ENCODE assay signal across 18 cellular contexts in the genomic region with DNA sequence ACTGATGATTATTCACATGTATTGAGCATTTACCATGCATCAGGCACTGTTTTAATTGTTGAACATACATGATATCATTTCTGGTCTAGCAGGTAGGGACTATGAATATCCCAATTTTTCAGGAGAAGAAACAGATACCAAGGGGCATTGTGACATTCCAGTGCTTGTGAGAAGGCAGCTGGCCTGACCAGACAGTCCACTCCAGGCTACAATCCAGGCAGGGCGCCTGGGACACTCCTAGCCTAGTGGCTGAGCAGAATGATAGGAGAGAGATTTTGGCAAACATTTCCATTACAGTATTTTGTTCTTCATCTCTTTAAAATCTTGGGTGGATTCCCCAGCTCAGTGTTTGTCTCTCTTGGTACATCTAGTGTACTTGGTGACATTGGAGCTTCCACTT.
"Had no signal": no experiment of that assay in that cellular context is flagged by ENCODE, and none has a peak within 500 bp of the region (broad histone marks: within the 10 kb centered on the region; RNA-seq: fewer than 3 reads in every experiment).

No MANE protein-coding gene starts in this region.

- H3K4me3 ChIP-seq: adrenal gland, SK-N-MC had no signal

- H3K4me1 Mint-ChIP-seq: activated CD4-positive, alpha-beta memory T cell treated with anti-CD3 and anti-CD28 coated beads, Interleukin-2, amount 10 ng/mL, durations not matched to agents 7 days and 5 days; activated CD4-positive, alpha-beta T cell treated with anti-CD3 and anti-CD28 coated beads for 36 hours; activated naive CD8-positive, alpha-beta T cell treated with anti-CD3 and anti-CD28 coated beads, Interleukin-2, amount 10 ng/mL, durations not matched to agents 7 days and 5 days; T-cell had no signal

- H3K27ac Mint-ChIP-seq: activated CD4-positive, alpha-beta memory T cell treated with anti-CD3 and anti-CD28 coated beads, Interleukin-2, amount 10 ng/mL, durations not matched to agents 7 days and 5 days; activated CD4-positive, alpha-beta T cell treated with anti-CD3 and anti-CD28 coated beads for 36 hours; activated naive CD8-positive, alpha-beta T cell treated with anti-CD3 and anti-CD28 coated beads, Interleukin-2, amount 10 ng/mL, durations not matched to agents 7 days and 5 days; activated T-cell treated with anti-CD3 and anti-CD28 coated beads, Interleukin-2, amount 50 U/mL, for 72 hours; activated T-helper 2 cell treated with anti-CD3 and anti-CD28 coated beads, Interferon-gamma antibody, Interleukin-2, Interleukin-4, amounts not matched to agents 10 μg/mL and 5 μg/mL and 100 μg/mL, durations not matched to agents 14 hours and 24 hours and 36 hours; T-cell had no signal

- DNase-seq: activated CD4-positive, alpha-beta T cell treated with anti-CD3 and anti-CD28 coated beads, Interleukin-2, amount 50 U/mL, for 1 hour; activated CD8-positive, alpha-beta memory T cell treated with anti-CD3 and anti-CD28 coated beads, Interleukin-2, amount 50 U/mL, for 4 hours; activated gamma-delta T cell treated with Interleukin-2 at 50 U/mL for 16 hours; activated naive CD4-positive, alpha-beta T cell treated with anti-CD3 and anti-CD28 coated beads, Interleukin-2, amount 50 U/mL, for 16 hours; activated naive CD8-positive, alpha-beta T cell treated with anti-CD3 and anti-CD28 coated beads, Interleukin-2, amount 10 ng/mL, durations not matched to agents 7 days and 5 days; NCI-H1436 treated with DMSO at 0.1 percent for 48 hours; NCI-H187 treated with DMSO at 0.1 percent for 48 hours; NCI-H510A; SIG-M5 had no signal

- ATAC-seq: activated CD4-positive, alpha-beta T cell treated with anti-CD3 and anti-CD28 coated beads for 36 hours; activated T-cell treated with anti-CD3 and anti-CD28 coated beads, Interleukin-2, amount 50 U/mL, for 72 hours; T-cell had no signal

- H3K4me2 ChIP-seq: KMS-11 had no signal

- H3K9me3 ChIP-seq: adrenal gland had no signal

- H3K4me1 ChIP-seq: adrenal gland had no signal

- H3K4me3 Mint-ChIP-seq: activated CD4-positive, alpha-beta memory T cell treated with anti-CD3 and anti-CD28 coated beads, Interleukin-2, amount 10 ng/mL, durations not matched to agents 7 days and 5 days; activated CD4-positive, alpha-beta T cell treated with anti-CD3 and anti-CD28 coated beads for 36 hours; activated naive CD8-positive, alpha-beta T cell treated with anti-CD3 and anti-CD28 coated beads, Interleukin-2, amount 10 ng/mL, durations not matched to agents 7 days and 5 days; activated T-cell treated with anti-CD3 and anti-CD28 coated beads, Interleukin-2, amount 50 U/mL, for 72 hours; T-cell had no signal

- H3K27me3 Mint-ChIP-seq: activated CD4-positive, alpha-beta T cell treated with anti-CD3 and anti-CD28 coated beads for 36 hours; activated naive CD8-positive, alpha-beta T cell treated with anti-CD3 and anti-CD28 coated beads, Interleukin-2, amount 10 ng/mL, durations not matched to agents 7 days and 5 days; T-cell had no signal

- H3K36me3 ChIP-seq: adrenal gland, WERI-Rb-1 had no signal

- H3K27ac ChIP-seq: adrenal gland, KMS-11, SK-N-MC, WERI-Rb-1 had no signal

- H3K9ac ChIP-seq: KMS-11 had no signal

- H3K27me3 ChIP-seq: adrenal gland had no signal
